Comparison of ENCODE assay signal across 9 cellular contexts in genomic region chr3:24773798-24774197, GRCh38.
DNase-seq lines count a peak whose midpoint lies in the region; ATAC-seq and TF ChIP-seq lines count a peak whose summit lies in the region.
"Had no signal": no experiment of that assay in that cellular context is flagged by ENCODE, and none has a peak within 500 bp of the region (broad histone marks: within the 10 kb centered on the region; RNA-seq: fewer than 3 reads in every experiment).

No MANE protein-coding gene starts in this region.

- DNase-seq in GF-D8 (lab: John Stamatoyannopoulos, UW) (peak; percentile 13), Karpas-422 (peak; percentile 83), RWPE2 (ENCODE audit: low spot score) (no peak), endothelial cell (ENCODE audit: low spot score) (peak; percentile 77), mesenchymal stem cell (peak; percentile 60), KG1 (lab: John Stamatoyannopoulos, UW) (no peak), GM19240 (ENCODE audit: insufficient read length, low spot score) (no peak)

- H4K8ac ChIP-seq in mesenchymal stem cell (ENCODE audit: low read length), result no peak overlapping the region

- no peak overlapping the region for H3K4me3 ChIP-seq in Karpas-422 (ENCODE audit: low read length)
- no peak overlapping the region for H3K4me3 ChIP-seq in RWPE2 (ENCODE audit: severe bottlenecking)
- H3K4me3 ChIP-seq in mesenchymal stem cell (ENCODE audit: insufficient read depth in 1 of 2, low read depth in 1 of 2, low read length in 2 of 2), result no peak overlapping the region

- no peaks in the 10 kb centered on the region for H3K27me3 ChIP-seq in Karpas-422 (ENCODE audit: low read length)
- no peaks in the 10 kb centered on the region for H3K27me3 ChIP-seq in RWPE2 (ENCODE audit: insufficient read depth, poor library complexity, severe bottlenecking)
- H3K27me3 ChIP-seq in mesenchymal stem cell (ENCODE audit: control insufficient read depth in 1 of 2, insufficient read depth in 1 of 2, low read length in 2 of 2), result no peaks in the 10 kb centered on the region

- H3K9ac ChIP-seq in Karpas-422 (ENCODE audit: low read length) (no peak overlapping the region), mesenchymal stem cell (ENCODE audit: low read length) (no peak overlapping the region)

- peaks cover 4% of the 10 kb centered on the region for H3K4me1 Mint-ChIP-seq in endothelial cell (ENCODE audit: unreplicated experiment)

- no peak overlapping the region for H3K18ac ChIP-seq in mesenchymal stem cell (ENCODE audit: low read depth in 1 of 2, low read length in 2 of 2)

- H3K9me3 ChIP-seq in Karpas-422 (ENCODE audit: low read length) (no peaks in the 10 kb centered on the region), RWPE2 (ENCODE audit: severe bottlenecking) (no peaks in the 10 kb centered on the region), mesenchymal stem cell (ENCODE audit: control insufficient read depth, low read length) (no peaks in the 10 kb centered on the region)

- no peak overlapping the region for H2BK12ac ChIP-seq in mesenchymal stem cell (ENCODE audit: low read length in 2 of 2)

- no peak overlapping the region for H2AK5ac ChIP-seq in mesenchymal stem cell (ENCODE audit: low read length, severe bottlenecking)

- H3K79me2 ChIP-seq in Karpas-422 (ENCODE audit: low read length), result no peaks in the 10 kb centered on the region

- H4K20me1 ChIP-seq in Karpas-422 (ENCODE audit: insufficient read depth, low read depth, low read length), result no peaks in the 10 kb centered on the region

- no peak overlapping the region for H3K14ac ChIP-seq in mesenchymal stem cell (ENCODE audit: low read length in 2 of 2)

- H4K91ac ChIP-seq in mesenchymal stem cell (ENCODE audit: low read length), result no peak overlapping the region

- H2BK15ac ChIP-seq in mesenchymal stem cell (ENCODE audit: low read depth, poor library complexity, severe bottlenecking), result no peak overlapping the region

- no peaks in the 10 kb centered on the region for H3K79me1 ChIP-seq in mesenchymal stem cell (replicated peaks; ENCODE audit: low read length, poor library complexity, severe bottlenecking)

- no peaks in the 10 kb centered on the region for H3K27me3 Mint-ChIP-seq in endothelial cell (ENCODE audit: unreplicated experiment)

- no peak overlapping the region for H3K23ac ChIP-seq in mesenchymal stem cell (ENCODE audit: low read length in 2 of 2)

- H3K27ac ChIP-seq in Karpas-422 (ENCODE audit: low read length) (no peak overlapping the region), RWPE2 (ENCODE audit: poor library complexity, severe bottlenecking) (no peak overlapping the region), mesenchymal stem cell (ENCODE audit: low read length, poor library complexity, severe bottlenecking) (no peak overlapping the region)

- H3K36me3 ChIP-seq in Karpas-422 (ENCODE audit: insufficient read depth, low read length) (no peaks in the 10 kb centered on the region), RWPE2 (ENCODE audit: low read depth) (no peaks in the 10 kb centered on the region), mesenchymal stem cell (ENCODE audit: control insufficient read depth in 1 of 2, insufficient read depth in 2 of 2, low read depth in 1 of 2, low read length in 2 of 2) (no peaks in the 10 kb centered on the region)

- no peak overlapping the region for H2AFZ ChIP-seq in Karpas-422 (ENCODE audit: low read length)
- H2AFZ ChIP-seq in mesenchymal stem cell (ENCODE audit: low read depth, low read length), result no peak overlapping the region

- no peaks in the 10 kb centered on the region for H3K9me3 Mint-ChIP-seq in endothelial cell (ENCODE audit: unreplicated experiment)

- no peaks in the 10 kb centered on the region for H3K9me2 ChIP-seq in Karpas-422 (replicated peaks; ENCODE audit: insufficient read depth, low read length)

- peak; percentile 79 for TF ChIP-seq CTCF in RWPE2 (IDR thresholded peaks at IDR 0.05; ENCODE audit: poor library complexity, severe bottlenecking)
- peak; percentile 55 for TF ChIP-seq CTCF in endothelial cell (IDR thresholded peaks at IDR 0.05; ENCODE audit: unreplicated experiment)

- H3K36me3 Mint-ChIP-seq in endothelial cell (ENCODE audit: low read depth, unreplicated experiment), result no peaks in the 10 kb centered on the region
- H3K36me3 Mint-ChIP-seq: activated naive CD4-positive, alpha-beta T cell treated with anti-CD3 and anti-CD28 coated beads, Interleukin-2, amount 50 U/mL, for 72 hours had no signal

- peak; percentile 69 for ATAC-seq in GM21576 (IDR thresholded peaks at IDR 0.05; ENCODE audit: unreplicated experiment)
- peak; percentile 82 for ATAC-seq in RWPE2 (ENCODE audit: low read depth)
- ATAC-seq: activated naive CD4-positive, alpha-beta T cell treated with anti-CD3 and anti-CD28 coated beads, Interleukin-2, amount 50 U/mL, for 72 hours had no signal

- no peak overlapping the region for H3K4ac ChIP-seq in mesenchymal stem cell (ENCODE audit: low read depth in 1 of 2, low read length in 2 of 2)

- WGBS in mesenchymal stem cell, result 36% methylated on average over 2 of the region's 4 CpGs

- H3K4me2 ChIP-seq in Karpas-422 (ENCODE audit: low read depth, low read length, poor library complexity, severe bottlenecking), result no peak overlapping the region
- H3K4me2 ChIP-seq in mesenchymal stem cell (ENCODE audit: low read length, poor library complexity, severe bottlenecking), result no peak overlapping the region

- no peak overlapping the region for H3K27ac Mint-ChIP-seq in endothelial cell (ENCODE audit: unreplicated experiment)
- H3K27ac Mint-ChIP-seq: activated naive CD4-positive, alpha-beta T cell treated with anti-CD3 and anti-CD28 coated beads, Interleukin-2, amount 50 U/mL, for 72 hours had no signal

- no peak overlapping the region for H2BK5ac ChIP-seq in mesenchymal stem cell (ENCODE audit: low read depth, low read length, poor library complexity, severe bottlenecking)

- no peak overlapping the region for H2BK120ac ChIP-seq in mesenchymal stem cell (ENCODE audit: low read depth, low read length)

- H3K4me1 ChIP-seq in Karpas-422 (ENCODE audit: low read length), result no peaks in the 10 kb centered on the region
- H3K4me1 ChIP-seq in RWPE2 (ENCODE audit: insufficient read depth, poor library complexity, severe bottlenecking), result no peaks in the 10 kb centered on the region
- no peaks in the 10 kb centered on the region for H3K4me1 ChIP-seq in mesenchymal stem cell (ENCODE audit: control insufficient read depth, insufficient read depth, low read depth, low read length)

- no peak overlapping the region for H3K4me3 Mint-ChIP-seq in endothelial cell (ENCODE audit: unreplicated experiment)

Comparison
In these comparisons a context has a peak if more than half of its experiments do, and no peak if none do; other contexts are left out.
1. DNase-seq: peak in GF-D8 (single experiment), Karpas-422 (single experiment), endothelial cell (single experiment) and mesenchymal stem cell (single experiment); none in RWPE2 (single experiment), KG1 (single experiment) and GM19240 (single experiment).